Comparison of ENCODE assay signal across 1 cellular context in genomic region chr3:50264389-50264963, GRCh38.
TF ChIP-seq lines count a peak whose summit lies in the region.

No MANE protein-coding gene starts in this region.

TF ChIP-seq in HepG2, 621 proteins besides CTCF, POLR2A, EP300 and RAD21 (continued from another document and continues in another):
- TF ChIP-seq ZNF589 (CRISPR knock-in tag; conservative IDR thresholded peaks at IDR 0.05) (no peak), MTA1 (CRISPR knock-in tag; IDR thresholded peaks at IDR 0.05; ENCODE audit: borderline replicate concordance) (peak; percentile 83; the same call in 1 of the 2 replicates), CCDC6 (CRISPR knock-in tag; IDR thresholded peaks at IDR 0.05) (0 out of 2 replicates have a peak, but pooled peaks have one; percentile 18), ZNF740 (CRISPR knock-in tag; IDR thresholded peaks at IDR 0.05) (peak; percentile 96), PHF8 (CRISPR knock-in tag; IDR thresholded peaks at IDR 0.05) (peak; percentile 3; the same call in 1 of the 2 replicates), CBFB (CRISPR knock-in tag; IDR thresholded peaks at IDR 0.05) (0 out of 2 replicates have a peak, but pooled peaks have one; percentile 41), ZMYM4 (CRISPR knock-in tag; IDR thresholded peaks at IDR 0.05) (0 out of 2 replicates have a peak, but pooled peaks have one; percentile 6), DPF2 (CRISPR knock-in tag; IDR thresholded peaks at IDR 0.05; ENCODE audit: borderline replicate concordance, low read depth) (no peak; the same call in 1 of the 2 replicates), ZSCAN31 (CRISPR knock-in tag; IDR thresholded peaks at IDR 0.05; ENCODE audit: low read depth) (0 out of 2 replicates have a peak, but pooled peaks have one; percentile 24), ZNF276 (CRISPR knock-in tag; IDR thresholded peaks at IDR 0.05; ENCODE audit: low read depth) (no peak), NCOR1 (IDR thresholded peaks at IDR 0.05; ENCODE audit: borderline replicate concordance, low read length) (peak; percentile 80; the same call in 1 of the 2 replicates), ISL2 (CRISPR knock-in tag; IDR thresholded peaks at IDR 0.05) (peak; percentile 37; the same call in 1 of the 2 replicates), MAZ (IDR thresholded peaks at IDR 0.05; ENCODE audit: borderline replicate concordance, low read depth, low read length) (peak; percentile 99), MAZ (CRISPR knock-in tag; IDR thresholded peaks at IDR 0.05; ENCODE audit: low read depth) (peak; percentile 64; the same call in 1 of the 2 replicates), ZSCAN22 (CRISPR knock-in tag; IDR thresholded peaks at IDR 0.05) (no peak), ELF1 (CRISPR knock-in tag; IDR thresholded peaks at IDR 0.05) (peak; percentile 11; the same call in 1 of the 2 replicates), JUNB (CRISPR knock-in tag; IDR thresholded peaks at IDR 0.05; ENCODE audit: borderline replicate concordance) (no peak), NFAT5 (CRISPR knock-in tag; IDR thresholded peaks at IDR 0.05) (no peak), CEBPG (CRISPR knock-in tag; IDR thresholded peaks at IDR 0.05) (peak; percentile 4; the same call in 1 of the 2 replicates), BCL3 (CRISPR knock-in tag; IDR thresholded peaks at IDR 0.05) (no peak), MIER3 (CRISPR knock-in tag; IDR thresholded peaks at IDR 0.05; ENCODE audit: borderline replicate concordance) (no peak), ATF7 (IDR thresholded peaks at IDR 0.05) (peak; percentile 61), ATF7 (CRISPR knock-in tag; IDR thresholded peaks at IDR 0.05) (peak; percentile 96), MYC (CRISPR knock-in tag; IDR thresholded peaks at IDR 0.05; ENCODE audit: borderline replicate concordance) (peak; percentile 29; the same call in 1 of the 2 replicates), CENPT (CRISPR knock-in tag; IDR thresholded peaks at IDR 0.05; ENCODE audit: low read depth) (no peak), ZNF557 (CRISPR knock-in tag; IDR thresholded peaks at IDR 0.05) (0 out of 2 replicates have a peak, but pooled peaks have one; percentile 10), ZNF572 (CRISPR knock-in tag; IDR thresholded peaks at IDR 0.05) (no peak), ZNF232 (CRISPR knock-in tag; IDR thresholded peaks at IDR 0.05; ENCODE audit: borderline replicate concordance) (no peak), HMG20B (CRISPR knock-in tag; conservative IDR thresholded peaks at IDR 0.05) (0 out of 2 replicates have a peak, but pooled peaks have one; percentile 23), MEIS2 (CRISPR knock-in tag; IDR thresholded peaks at IDR 0.05) (0 out of 2 replicates have a peak, but pooled peaks have one; percentile 25), KLF16 (CRISPR knock-in tag; IDR thresholded peaks at IDR 0.05) (peak in 1 of 2 experiments; percentile 38; a peak in 1 of 4 replicates), SKI (IDR thresholded peaks at IDR 0.05; ENCODE audit: partially characterized antibody) (peak; percentile 34), ZNF792 (CRISPR knock-in tag; IDR thresholded peaks at IDR 0.05) (peak; percentile 82; the same call in 1 of the 2 replicates), ZFP90 (CRISPR knock-in tag; IDR thresholded peaks at IDR 0.05; ENCODE audit: borderline replicate concordance) (no peak), SOX5 (CRISPR knock-in tag; IDR thresholded peaks at IDR 0.05; ENCODE audit: borderline replicate concordance) (peak; percentile 59; the same call in 1 of the 2 replicates), PPARG (CRISPR knock-in tag; conservative IDR thresholded peaks at IDR 0.05) (peak; percentile 52; the same call in 1 of the 2 replicates), ZNF451 (CRISPR knock-in tag; IDR thresholded peaks at IDR 0.05) (no peak)
- TF ChIP-seq, protein P1, sequence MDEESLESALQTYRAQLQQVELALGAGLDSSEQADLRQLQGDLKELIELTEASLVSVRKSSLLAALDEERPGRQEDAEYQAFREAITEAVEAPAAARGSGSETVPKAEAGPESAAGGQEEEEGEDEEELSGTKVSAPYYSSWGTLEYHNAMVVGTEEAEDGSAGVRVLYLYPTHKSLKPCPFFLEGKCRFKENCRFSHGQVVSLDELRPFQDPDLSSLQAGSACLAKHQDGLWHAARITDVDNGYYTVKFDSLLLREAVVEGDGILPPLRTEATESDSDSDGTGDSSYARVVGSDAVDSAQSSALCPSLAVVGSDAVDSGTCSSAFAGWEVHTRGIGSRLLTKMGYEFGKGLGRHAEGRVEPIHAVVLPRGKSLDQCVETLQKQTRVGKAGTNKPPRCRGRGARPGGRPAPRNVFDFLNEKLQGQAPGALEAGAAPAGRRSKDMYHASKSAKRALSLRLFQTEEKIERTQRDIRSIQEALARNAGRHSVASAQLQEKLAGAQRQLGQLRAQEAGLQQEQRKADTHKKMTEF (CRISPR knock-in tag; IDR thresholded peaks at IDR 0.05): peak; percentile 62; the same call in 1 of the 2 replicates
- TF ChIP-seq, protein P2, sequence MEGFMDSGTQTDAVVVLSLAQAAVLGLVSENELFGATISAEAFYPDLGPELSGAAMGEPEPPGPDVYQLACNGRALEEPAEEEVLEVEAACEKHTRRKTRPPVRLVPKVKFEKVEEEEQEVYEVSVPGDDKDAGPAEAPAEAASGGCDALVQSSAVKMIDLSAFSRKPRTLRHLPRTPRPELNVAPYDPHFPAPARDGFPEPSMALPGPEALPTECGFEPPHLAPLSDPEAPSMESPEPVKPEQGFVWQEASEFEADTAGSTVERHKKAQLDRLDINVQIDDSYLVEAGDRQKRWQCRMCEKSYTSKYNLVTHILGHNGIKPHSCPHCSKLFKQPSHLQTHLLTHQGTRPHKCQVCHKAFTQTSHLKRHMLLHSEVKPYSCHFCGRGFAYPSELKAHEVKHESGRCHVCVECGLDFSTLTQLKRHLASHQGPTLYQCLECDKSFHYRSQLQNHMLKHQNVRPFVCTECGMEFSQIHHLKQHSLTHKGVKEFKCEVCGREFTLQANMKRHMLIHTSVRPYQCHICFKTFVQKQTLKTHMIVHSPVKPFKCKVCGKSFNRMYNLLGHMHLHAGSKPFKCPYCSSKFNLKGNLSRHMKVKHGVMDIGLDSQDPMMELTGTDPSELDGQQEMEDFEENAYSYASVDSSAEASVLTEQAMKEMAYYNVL (CRISPR knock-in tag; IDR thresholded peaks at IDR 0.05; ENCODE audit: borderline replicate concordance): peak; percentile 81; the same call in 1 of the 2 replicates
- TF ChIP-seq, protein P3, sequence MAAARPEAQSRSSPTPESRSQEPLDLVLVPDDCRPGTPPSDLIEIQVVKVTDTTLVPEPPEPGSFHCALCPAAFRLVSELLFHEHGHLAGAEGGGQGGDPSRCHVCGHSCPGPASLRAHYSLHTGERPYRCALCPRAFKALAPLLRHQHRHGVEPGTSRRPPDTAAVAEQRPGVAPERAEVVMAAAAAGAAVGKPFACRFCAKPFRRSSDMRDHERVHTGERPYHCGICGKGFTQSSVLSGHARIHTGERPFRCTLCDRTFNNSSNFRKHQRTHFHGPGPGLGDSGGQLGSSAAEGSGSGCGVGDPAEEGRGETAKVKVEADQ (CRISPR knock-in tag; IDR thresholded peaks at IDR 0.05; ENCODE audit: borderline replicate concordance): no peak
- TF ChIP-seq, protein P4, sequence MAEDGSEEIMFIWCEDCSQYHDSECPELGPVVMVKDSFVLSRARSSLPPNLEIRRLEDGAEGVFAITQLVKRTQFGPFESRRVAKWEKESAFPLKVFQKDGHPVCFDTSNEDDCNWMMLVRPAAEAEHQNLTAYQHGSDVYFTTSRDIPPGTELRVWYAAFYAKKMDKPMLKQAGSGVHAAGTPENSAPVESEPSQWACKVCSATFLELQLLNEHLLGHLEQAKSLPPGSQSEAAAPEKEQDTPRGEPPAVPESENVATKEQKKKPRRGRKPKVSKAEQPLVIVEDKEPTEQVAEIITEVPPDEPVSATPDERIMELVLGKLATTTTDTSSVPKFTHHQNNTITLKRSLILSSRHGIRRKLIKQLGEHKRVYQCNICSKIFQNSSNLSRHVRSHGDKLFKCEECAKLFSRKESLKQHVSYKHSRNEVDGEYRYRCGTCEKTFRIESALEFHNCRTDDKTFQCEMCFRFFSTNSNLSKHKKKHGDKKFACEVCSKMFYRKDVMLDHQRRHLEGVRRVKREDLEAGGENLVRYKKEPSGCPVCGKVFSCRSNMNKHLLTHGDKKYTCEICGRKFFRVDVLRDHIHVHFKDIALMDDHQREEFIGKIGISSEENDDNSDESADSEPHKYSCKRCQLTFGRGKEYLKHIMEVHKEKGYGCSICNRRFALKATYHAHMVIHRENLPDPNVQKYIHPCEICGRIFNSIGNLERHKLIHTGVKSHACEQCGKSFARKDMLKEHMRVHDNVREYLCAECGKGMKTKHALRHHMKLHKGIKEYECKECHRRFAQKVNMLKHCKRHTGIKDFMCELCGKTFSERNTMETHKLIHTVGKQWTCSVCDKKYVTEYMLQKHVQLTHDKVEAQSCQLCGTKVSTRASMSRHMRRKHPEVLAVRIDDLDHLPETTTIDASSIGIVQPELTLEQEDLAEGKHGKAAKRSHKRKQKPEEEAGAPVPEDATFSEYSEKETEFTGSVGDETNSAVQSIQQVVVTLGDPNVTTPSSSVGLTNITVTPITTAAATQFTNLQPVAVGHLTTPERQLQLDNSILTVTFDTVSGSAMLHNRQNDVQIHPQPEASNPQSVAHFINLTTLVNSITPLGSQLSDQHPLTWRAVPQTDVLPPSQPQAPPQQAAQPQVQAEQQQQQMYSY (CRISPR knock-in tag; IDR thresholded peaks at IDR 0.05): 0 out of 2 replicates have a peak, but pooled peaks have one; percentile 36
